ENCODE assay signal across 30 cellular contexts in the genomic region with DNA sequence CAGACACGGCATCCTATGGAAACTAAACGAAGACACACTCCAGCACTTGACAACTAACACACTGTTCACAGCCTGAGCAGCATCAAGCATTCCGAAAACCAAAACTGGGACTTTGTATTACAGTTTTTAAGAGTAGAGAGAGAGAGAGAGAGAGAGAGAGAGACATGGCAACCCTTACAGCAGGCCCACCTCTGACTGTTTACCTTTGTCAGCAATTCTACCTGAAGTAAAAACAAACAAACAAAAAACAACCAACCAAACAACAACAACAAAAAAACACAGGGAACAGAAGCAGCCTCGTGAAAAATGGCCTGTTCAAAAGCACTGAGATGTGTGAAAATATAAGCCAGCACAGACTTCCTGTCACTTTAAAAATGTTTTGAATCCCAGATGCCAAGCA.
"Had no signal": no experiment of that assay in that cellular context is flagged by ENCODE, and none has a peak within 500 bp of the region (broad histone marks: within the 10 kb centered on the region; RNA-seq: fewer than 3 reads in every experiment).

No MANE protein-coding gene starts in this region.

- H3K9me3 ChIP-seq: esophagus squamous epithelium, heart right ventricle, left lung, mucosa of descending colon, sigmoid colon, testis, tibial artery had no signal

- H3K4me1 ChIP-seq: esophagus squamous epithelium, heart right ventricle, left lung, parathyroid adenoma, sigmoid colon, testis, tibial artery had no signal

- H3K36me3 Mint-ChIP-seq: mesothelial cell of epicardium; naive thymus-derived CD4-positive, alpha-beta T cell; neural progenitor cell; stimulated activated memory B cell treated with anti-CD40 and anti-IgM and Interleukin-4, amounts not matched to agents 10 μg/mL and 1 μg/mL and 100 μg/mL, for 72 hours; type B pancreatic cell had no signal

- H3K9ac ChIP-seq: neural progenitor cell, parathyroid adenoma had no signal

- H3K27me3 Mint-ChIP-seq: progenitor cell of endocrine pancreas; stimulated activated memory B cell treated with anti-CD40 and anti-IgM and Interleukin-4, amounts not matched to agents 10 μg/mL and 1 μg/mL and 100 μg/mL, for 72 hours; type B pancreatic cell had no signal

- H3K27me3 ChIP-seq: esophagus squamous epithelium, left lung, neural progenitor cell, sigmoid colon, testis, tibial artery had no signal

- H3K9me3 Mint-ChIP-seq: mesothelial cell of epicardium; nephron; stimulated activated memory B cell treated with anti-CD40 and anti-IgM and Interleukin-4, amounts not matched to agents 10 μg/mL and 1 μg/mL and 100 μg/mL, for 72 hours; type B pancreatic cell had no signal

- DNase-seq: dermis blood vessel endothelial cell; effector memory CD4-positive, alpha-beta T cell; erythroblast; esophagus squamous epithelium; foreskin melanocyte; glutamatergic neuron; heart right ventricle; hippocampal formation; left cardiac atrium; left lung; mesenchymal stem cell; mucosa of descending colon; naive thymus-derived CD4-positive, alpha-beta T cell; sigmoid colon; stimulated activated CD4-positive, alpha-beta T cell treated with anti-CD3 and anti-CD28 coated beads, Interleukin-2, amount 100 ng/mL, for 24 hours; stimulated activated CD4-positive, alpha-beta T cell treated with anti-CD3 and anti-CD28 coated beads, Interleukin-4, amount 100 ng/mL, for 24 hours; stimulated activated naive CD8-positive, alpha-beta T cell treated with anti-CD3 and anti-CD28 coated beads, Interleukin-15, Interleukin-2, amounts not matched to agents 100 U/mL and 50 U/mL, for 24 hours; substantia nigra; testis; tibial artery had no signal

- H3K4me2 ChIP-seq: neural progenitor cell had no signal

- FAIRE-seq: islet of Langerhans, urothelium cell line had no signal

- H3K27ac Mint-ChIP-seq: naive thymus-derived CD4-positive, alpha-beta T cell; nephron; neural progenitor cell; progenitor cell of endocrine pancreas; type B pancreatic cell had no signal

- H3K4me3 ChIP-seq: coronary artery, esophagus squamous epithelium, heart right ventricle, left lung, mucosa of descending colon, neural progenitor cell, sigmoid colon, testis, tibial artery had no signal

- H3K4me1 Mint-ChIP-seq: nephron had no signal

- H3K4me3 Mint-ChIP-seq: mesothelial cell of epicardium; naive thymus-derived CD4-positive, alpha-beta T cell; nephron; neural progenitor cell; stimulated activated memory B cell treated with anti-CD40 and anti-IgM and Interleukin-4, amounts not matched to agents 10 μg/mL and 1 μg/mL and 100 μg/mL, for 72 hours; type B pancreatic cell had no signal

- H2AFZ ChIP-seq: neural progenitor cell, parathyroid adenoma had no signal

- H3K79me2 ChIP-seq: parathyroid adenoma had no signal

- H3K36me3 ChIP-seq: esophagus squamous epithelium, heart right ventricle, left lung, neural progenitor cell, sigmoid colon, tibial artery had no signal

- ATAC-seq: heart right ventricle; left cardiac atrium; left lung; mucosa of descending colon; naive thymus-derived CD4-positive, alpha-beta T cell; stimulated activated memory B cell treated with anti-CD40 and anti-IgM and Interleukin-4, amounts not matched to agents 10 μg/mL and 1 μg/mL and 100 μg/mL, for 72 hours; stimulated activated naive CD8-positive, alpha-beta T cell treated with anti-CD3 and anti-CD28 coated beads, Interleukin-15, Interleukin-2, amounts not matched to agents 100 U/mL and 50 U/mL, for 24 hours had no signal

- H3K27ac ChIP-seq: coronary artery, esophagus squamous epithelium, heart right ventricle, left lung, neural progenitor cell, parathyroid adenoma, sigmoid colon, testis, tibial artery had no signal
